In the genomic region with DNA sequence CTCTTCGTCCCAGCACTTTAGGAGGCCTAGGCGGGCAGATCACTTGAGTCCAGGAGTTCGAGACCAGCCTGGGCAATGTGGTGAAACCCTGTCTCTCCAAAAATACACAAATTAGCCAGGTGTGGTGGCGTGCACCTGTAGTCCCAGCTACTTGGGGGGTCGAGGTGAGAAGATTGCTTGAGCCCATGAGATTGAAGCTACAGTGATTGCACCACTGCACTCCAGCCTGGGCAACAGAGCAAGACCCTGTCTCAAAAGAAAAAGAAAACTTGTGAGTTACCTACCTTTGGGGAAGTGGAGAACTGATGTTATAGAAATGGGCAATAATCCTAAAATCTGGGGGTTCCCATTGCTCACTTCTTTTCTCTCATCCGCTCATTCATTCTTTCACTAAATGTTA, we compare ENCODE assay signal across 24 cellular contexts. TPM values are rescaled to one million over a fixed set of nuclear protein-coding genes. Genes with fewer than 3 reads are reported as not detected.
DNase-seq lines count a peak whose midpoint lies in the region; ATAC-seq, FAIRE-seq and TF ChIP-seq lines count a peak whose summit lies in the region.
"Had no signal": no experiment of that assay in that cellular context is flagged by ENCODE, and none has a peak within 500 bp of the region (broad histone marks: within the 10 kb centered on the region; RNA-seq: fewer than 3 reads in every experiment).

No MANE protein-coding gene starts in this region.

- H3K4ac ChIP-seq in trophoblast cell (ENCODE audit: low read depth, low read length): peak overlapping the region; percentile 40

- CTCF ChIA-PET in HepG2 (lab: Yijun Ruan, JAX; ENCODE audit: low intra/inter-chr PET ratio, low total read pairs) (no interaction called here), K562 (lab: Yijun Ruan, JAX; ENCODE audit: low intra/inter-chr PET ratio) (no interaction called here)

- POLR2A ChIA-PET in HepG2 (lab: Yijun Ruan, JAX): no interaction called here
- POLR2A ChIA-PET in K562 (lab: Yijun Ruan, JAX): no interaction called here

- H3K4me3 ChIP-seq in HepG2 (replicated peaks in 1 of 3; ENCODE audit: insufficient read depth in 1 of 3, low read depth in 2 of 3, low read length in 3 of 3) (no peak overlapping the region), right lobe of liver (no peak overlapping the region), K562 (no peak overlapping the region), trophoblast cell (ENCODE audit: low read depth, low read length) (no peak overlapping the region)
- H3K4me3 ChIP-seq: A549; BLaER1 treated with 17β-estradiol and CSF1 and Interleukin-3, amounts not matched to agents 10 nM and 100 nM; GM23338 had no signal

- no peak overlapping the region for H3K27ac ChIP-seq in HepG2 (ENCODE audit: extremely low read length, insufficient read depth, low read length)
- H3K27ac ChIP-seq in right lobe of liver: no peak overlapping the region
- peak overlapping the region; percentile 89 for H3K27ac ChIP-seq in K562 (ENCODE audit: extremely low read depth, low read depth, low read length)
- H3K27ac ChIP-seq in trophoblast cell (ENCODE audit: low read depth, low read length): no peak overlapping the region
- H3K27ac ChIP-seq: A549; BLaER1 treated with 17β-estradiol and CSF1 and Interleukin-3, amounts not matched to agents 10 nM and 100 nM had no signal

- H2AK5ac ChIP-seq in trophoblast cell (ENCODE audit: low read length): no peak overlapping the region

- H2BK5ac ChIP-seq in trophoblast cell (ENCODE audit: low read depth, low read length, poor library complexity): no peak overlapping the region

- no peaks in the 10 kb centered on the region for H3K79me1 ChIP-seq in trophoblast cell (ENCODE audit: low read length)

- no peaks in the 10 kb centered on the region for H3K9me1 ChIP-seq in K562 (ENCODE audit: control insufficient read depth, insufficient read depth, low read length)

- TF ChIP-seq EP300 in HepG2 (IDR thresholded peaks at IDR 0.05; ENCODE audit: low read depth in 2 of 2, low read length in 2 of 2) (no peak), HepG2 (CRISPR knock-in tag; IDR thresholded peaks at IDR 0.05; ENCODE audit: borderline replicate concordance) (no peak), K562 (IDR thresholded peaks at IDR 0.05; ENCODE audit: low read length) (no peak)

- H4K8ac ChIP-seq in trophoblast cell (ENCODE audit: low read depth, low read length): no peak overlapping the region

- ATAC-seq in HepG2: no peak
- ATAC-seq in right lobe of liver: no peak
- no peak for ATAC-seq in K562
- no peak for ATAC-seq in GM19467 (IDR thresholded peaks at IDR 0.05; ENCODE audit: unreplicated experiment)
- no peak for ATAC-seq in GM18907 (IDR thresholded peaks at IDR 0.05; ENCODE audit: unreplicated experiment)
- ATAC-seq: A549, GM23338, HCT116 had no signal

- H3K27me3 ChIP-seq in HepG2 (ENCODE audit: control insufficient read depth in 1 of 2, insufficient read depth in 2 of 2, low read length in 2 of 2) (no peaks in the 10 kb centered on the region), right lobe of liver (no peaks in the 10 kb centered on the region), K562 (ENCODE audit: control insufficient read depth in 2 of 2, insufficient read depth in 2 of 2, low read length in 2 of 2) (no peaks in the 10 kb centered on the region), trophoblast cell (ENCODE audit: insufficient read depth, low read length) (no peaks in the 10 kb centered on the region)
- H3K27me3 ChIP-seq: BE2C; BLaER1 treated with 17β-estradiol and CSF1 and Interleukin-3, amounts not matched to agents 10 nM and 100 nM had no signal

- intact Hi-C loops in HepG2 (cut with micrococcal nuclease; ENCODE audit: unreplicated experiment) (no loop called here), right lobe of liver (cut with DNase I) (no loop called here), K562 (cut with micrococcal nuclease) (loop anchor here (2.0 kb wide), 2 partner anchors 55 to 69 kb away; no protein-coding TSS in a partner anchor)

- no peak overlapping the region for H4K91ac ChIP-seq in trophoblast cell (ENCODE audit: low read depth, low read length)

- TF ChIP-seq CTCF in HepG2 (CRISPR knock-in tag; IDR thresholded peaks at IDR 0.05) (no peak), right lobe of liver (IDR thresholded peaks at IDR 0.05) (no peak), K562 (IDR thresholded peaks at IDR 0.05 in 2 of 3, conservative IDR thresholded peaks at IDR 0.05 in 1 of 3; ENCODE audit: insufficient read depth in 2 of 3, low read depth in 1 of 3, low read length in 3 of 3) (no peak)

- no peak overlapping the region for H3K23ac ChIP-seq in trophoblast cell (ENCODE audit: low read length)

- H3K9me3 ChIP-seq in HepG2 (ENCODE audit: low read length) (no peaks in the 10 kb centered on the region), right lobe of liver (no peaks in the 10 kb centered on the region), K562 (replicated peaks; ENCODE audit: control insufficient read depth, insufficient read depth, low read depth, low read length) (no peaks in the 10 kb centered on the region), trophoblast cell (ENCODE audit: insufficient read depth, low read depth, low read length) (no peaks in the 10 kb centered on the region)
- H3K9me3 ChIP-seq: A549, BE2C had no signal

- H3K36me3 ChIP-seq in HepG2 (replicated peaks in 1 of 2; ENCODE audit: control insufficient read depth in 1 of 2, insufficient read depth in 2 of 2, low read length in 2 of 2) (peaks cover 4 to 22% of the 10 kb centered on the region in 2 experiments; a peak in 4 of 5 replicates), right lobe of liver (no peaks in the 10 kb centered on the region), K562 (ENCODE audit: control insufficient read depth, insufficient read depth, low read length) (peaks cover 68% of the 10 kb centered on the region), trophoblast cell (ENCODE audit: control insufficient read depth in 1 of 2, insufficient read depth in 2 of 2, low read length in 2 of 2) (no peaks in the 10 kb centered on the region)

- FAIRE-seq in HepG2 (lab: Jason Lieb, UNC): no peak
- no peak for FAIRE-seq in K562 (lab: Jason Lieb, UNC)
- FAIRE-seq: A549, GM12892, GM19239 had no signal

- H2BK12ac ChIP-seq in trophoblast cell (ENCODE audit: low read length): no peak overlapping the region

- TF ChIP-seq RAD21 in HepG2 (CRISPR knock-in tag; IDR thresholded peaks at IDR 0.05): no peak
- TF ChIP-seq RAD21 in K562 (CRISPR knock-in tag; conservative IDR thresholded peaks at IDR 0.05 in 1 of 2, IDR thresholded peaks at IDR 0.05 in 1 of 2): no peak

- in situ Hi-C loops in HepG2 (cut with HindIII; ENCODE audit: extremely low pct_ligation_motif_present, low pct_unique_long_range_greater_than_20kb): no loop called here
- in situ Hi-C loops in K562 (cut with MboI): no loop called here

- H3K9ac ChIP-seq in HepG2 (ENCODE audit: insufficient read depth, low read depth, low read length) (no peak overlapping the region), K562 (ENCODE audit: insufficient read depth in 1 of 2, low read depth in 2 of 2, low read length in 2 of 2) (no peak overlapping the region), trophoblast cell (ENCODE audit: low read length) (no peak overlapping the region)
- H3K9ac ChIP-seq: BLaER1 treated with 17β-estradiol and CSF1 and Interleukin-3, amounts not matched to agents 10 nM and 100 nM had no signal

- H2BK120ac ChIP-seq in trophoblast cell (ENCODE audit: insufficient read depth, low read length, poor library complexity): no peak overlapping the region

- over 99% methylated on average over 6 of the region's 6 CpGs for WGBS in HepG2 (ENCODE audit: low lambda C conversion rate)
- 95% methylated on average over 6 of the region's 6 CpGs for WGBS in right lobe of liver (ENCODE audit: insufficient coverage, low coverage, low lambda C conversion rate, missing lambda C conversion rate)
- WGBS in K562 (ENCODE audit: insufficient coverage, low coverage, missing lambda C conversion rate): 89% methylated on average over 6 of the region's 6 CpGs
- no CpG with 5 or more reads among the region's 6 CpGs for WGBS in trophoblast cell (ENCODE audit: extremely low coverage, insufficient coverage, insufficient read length)

- H3K14ac ChIP-seq in trophoblast cell (ENCODE audit: low read length): no peak overlapping the region

- H3K18ac ChIP-seq in trophoblast cell (ENCODE audit: low read length): no peak overlapping the region

- TF ChIP-seq POLR2A in HepG2 (IDR thresholded peaks at IDR 0.05; ENCODE audit: insufficient read depth in 1 of 2, low read depth in 2 of 2, low read length in 2 of 2) (no peak), right lobe of liver (IDR thresholded peaks at IDR 0.05) (no peak), K562 (conservative IDR thresholded peaks at IDR 0.05) (no peak)

- H2AFZ ChIP-seq in HepG2 (ENCODE audit: low read length) (no peak overlapping the region), K562 (ENCODE audit: low read depth, low read length) (no peak overlapping the region), trophoblast cell (ENCODE audit: insufficient read depth, low read length, poor library complexity) (no peak overlapping the region)
- H2AFZ ChIP-seq: GM23338 had no signal

- DNase-seq in HepG2 (ENCODE audit: low spot score) (no peak), right lobe of liver (no peak), K562 (ENCODE audit: extremely low read depth in 1 of 4, low spot score in 3 of 4) (no peak), trophoblast cell (no peak)
- DNase-seq: 8988T; ACHN; AML-193; BE2C; Calu3; CD4-positive, alpha-beta memory T cell; COR-L47; DMS53; DMS79 treated with DMSO at 0.1 percent for 48 hours; GF-D8; H9; HFFc6 had no signal

- H4K12ac ChIP-seq in trophoblast cell (ENCODE audit: low read depth, low read length): no peak overlapping the region

- no peak overlapping the region for H3K4me2 ChIP-seq in HepG2 (ENCODE audit: low read depth, low read length)
- no peak overlapping the region for H3K4me2 ChIP-seq in K562 (ENCODE audit: insufficient read depth, low read length)
- H3K4me2 ChIP-seq in trophoblast cell (ENCODE audit: low read length): no peak overlapping the region
- H3K4me2 ChIP-seq: A549; BLaER1 treated with 17β-estradiol and CSF1 and Interleukin-3, amounts not matched to agents 10 nM and 100 nM; GM23338 had no signal

- peaks cover 42% of the 10 kb centered on the region for H3K79me2 ChIP-seq in HepG2 (ENCODE audit: insufficient read depth, low read length)
- H3K79me2 ChIP-seq in K562 (ENCODE audit: control insufficient read depth, insufficient read depth, low read length): peaks cover 98% of the 10 kb centered on the region
- H3K79me2 ChIP-seq in trophoblast cell (ENCODE audit: control insufficient read depth, insufficient read depth, low read length, poor library complexity): no peaks in the 10 kb centered on the region

- H3K4me1 ChIP-seq in HepG2 (ENCODE audit: insufficient read depth, low read length) (no peaks in the 10 kb centered on the region), right lobe of liver (peaks cover 0 to 11% (median 0%) of the 10 kb centered on the region in 4 donors), K562 (replicated peaks in 1 of 2; ENCODE audit: control insufficient read depth in 2 of 2, insufficient read depth in 2 of 2, low read length in 2 of 2) (peaks cover 34 to 62% of the 10 kb centered on the region in 2 experiments), trophoblast cell (ENCODE audit: control insufficient read depth in 1 of 2, insufficient read depth in 2 of 2, low read length in 2 of 2) (peaks cover 2 to 11% of the 10 kb centered on the region in 2 experiments)
- H3K4me1 ChIP-seq: BE2C had no signal

- no peaks in the 10 kb centered on the region for H4K20me1 ChIP-seq in HepG2 (ENCODE audit: insufficient read depth, low read length)
- H4K20me1 ChIP-seq in K562 (replicated peaks; ENCODE audit: control insufficient read depth, insufficient read depth, low read length): 0 out of 2 replicates have a peak, but pooled peaks cover 3% of the 10 kb centered on the region

- BruUV-seq in HepG2 (replicated peaks; lab: Mats Ljungman, UMichigan) (no TSS peak), K562 (replicated peaks; lab: Mats Ljungman, UMichigan) (no TSS peak)

RNA-seq across cellular contexts. Expression of a gene that starts 58.0 kb away (rescaled TPM):
- total RNA-seq in HepG2 (2016; rRNA removed; fragmentation: Illumina TruSeq; extraction: Trizol) (12.7 and 14.2 TPM in 2 replicates), right lobe of liver (1 to 10 TPM; 1.1 to 6.3 (median 4.1) TPM), K562 (2014; rRNA removed) (11.1 and 13.2 TPM in 2 replicates), K562 (2014; rRNA removed; fragmentation: Illumina TruSeq; extraction: Trizol) (29.6 and 33.6 TPM in 2 replicates), K562 (2015; rRNA removed; fragmentation: Illumina TruSeq; extraction: Trizol) (25.9 and 26.5 TPM in 2 replicates), K562 (2021) (41.3 and 44.7 TPM in 2 replicates)
- total RNA-seq in HepG2 (2016; cell fraction: cytosol; rRNA removed; fragmentation: Illumina TruSeq; extraction: Trizol; ENCODE audit: low read depth): 3.9 and 4.1 TPM in 2 replicates
- 12.3 and 12.7 TPM in 2 replicates for total RNA-seq in HepG2 (2016; cell fraction: insoluble cytoplasmic fraction; rRNA removed; fragmentation: Illumina TruSeq; extraction: Trizol)
- 7.4 and 7.6 TPM in 2 replicates for total RNA-seq in HepG2 (2016; cell fraction: membrane; rRNA removed; fragmentation: Illumina TruSeq; extraction: Trizol)
- 18.9 and 19.8 TPM in 2 replicates for total RNA-seq in HepG2 (2016; cell fraction: nucleus; rRNA removed; fragmentation: Illumina TruSeq; extraction: Trizol)
- polyA plus RNA-seq in HepG2 (2011; rRNA removed) (6.9 and 8.5 TPM in 2 replicates), K562 (2011; rRNA removed) (26.3 and 31.6 TPM in 2 replicates), K562 (2014; fragmentation: Illumina TruSeq; extraction: Trizol) (41.2 and 41.6 TPM in 2 replicates), K562 (2014; fragmentation: Nextera tagmentation; extraction: Ambion mirVana) (10 to 100 TPM; 11.8 to 14.8 TPM), K562 (2014; rRNA removed) (23.8 and 27.2 TPM in 2 replicates)
- polyA plus RNA-seq in HepG2 (2011; cell fraction: cytosol; rRNA removed): 3.5 and 4.6 TPM in 2 replicates
- polyA plus RNA-seq in HepG2 (2011; cell fraction: nucleus; rRNA removed): 11.4 and 11.9 TPM in 2 replicates
- 6.5 TPM in 2 replicates for polyA plus RNA-seq in HepG2 (2012)
- polyA plus RNA-seq in HepG2 (2016; cell fraction: cytosol; fragmentation: Illumina TruSeq; extraction: Trizol; ENCODE audit: low read depth): 0.54 and 0.65 TPM in 2 replicates
- 14.7 and 15.7 TPM in 2 replicates for polyA plus RNA-seq in HepG2 (2016; cell fraction: insoluble cytoplasmic fraction; fragmentation: Illumina TruSeq; extraction: Trizol; ENCODE audit: low read depth)
- 3.0 and 3.5 TPM in 2 replicates for polyA plus RNA-seq in HepG2 (2016; cell fraction: membrane; fragmentation: Illumina TruSeq; extraction: Trizol; ENCODE audit: low read depth)
- polyA plus RNA-seq in HepG2 (2016; cell fraction: nucleus; fragmentation: Illumina TruSeq; extraction: Trizol; ENCODE audit: insufficient read depth, low read depth): 42.2 and 42.9 TPM in 2 replicates
- polyA minus RNA-seq in HepG2 (2011; rRNA and poly(A)+ RNA removed; ENCODE audit: low replicate concordance): 5.7 and 12.9 TPM in 2 replicates
- 6.1 and 6.4 TPM in 2 replicates for polyA minus RNA-seq in HepG2 (2011; cell fraction: cytosol; rRNA and poly(A)+ RNA removed)
- 10.7 TPM in 2 replicates for polyA minus RNA-seq in HepG2 (2011; cell fraction: nucleus; rRNA and poly(A)+ RNA removed)
- total RNA-seq in K562 (2011; cell fraction: chromatin; rRNA removed; ENCODE audit: low replicate concordance): 24.9 and 55.4 TPM in 2 replicates
- 17.5 and 22.4 TPM in 2 replicates for total RNA-seq in K562 (2011; cell fraction: nucleolus; rRNA removed)
- total RNA-seq in K562 (2011; cell fraction: nucleoplasm; rRNA removed): 30.3 and 42.3 TPM in 2 replicates
- 8.7 and 15.4 TPM in 2 replicates for polyA plus RNA-seq in K562 (2011; cell fraction: cytosol; rRNA removed)
- polyA plus RNA-seq in K562 (2011; cell fraction: nucleus; rRNA removed): 40.0 and 46.3 TPM in 2 replicates
- 24.2 and 27.2 TPM in 2 replicates for polyA plus RNA-seq in K562 (2012)
- polyA minus RNA-seq in K562 (2011; rRNA and poly(A)+ RNA removed): 26.4 and 27.4 TPM in 2 replicates
- 15.8 and 21.2 TPM in 2 replicates for polyA minus RNA-seq in K562 (2011; cell fraction: cytosol; rRNA and poly(A)+ RNA removed)
- 12.7 and 14.9 TPM in 2 replicates for polyA minus RNA-seq in K562 (2011; cell fraction: nucleus; rRNA and poly(A)+ RNA removed)
- 10.7 and 11.6 TPM in 2 replicates for polyA plus RNA-seq in trophoblast cell (2013)
